In the genomic region with DNA sequence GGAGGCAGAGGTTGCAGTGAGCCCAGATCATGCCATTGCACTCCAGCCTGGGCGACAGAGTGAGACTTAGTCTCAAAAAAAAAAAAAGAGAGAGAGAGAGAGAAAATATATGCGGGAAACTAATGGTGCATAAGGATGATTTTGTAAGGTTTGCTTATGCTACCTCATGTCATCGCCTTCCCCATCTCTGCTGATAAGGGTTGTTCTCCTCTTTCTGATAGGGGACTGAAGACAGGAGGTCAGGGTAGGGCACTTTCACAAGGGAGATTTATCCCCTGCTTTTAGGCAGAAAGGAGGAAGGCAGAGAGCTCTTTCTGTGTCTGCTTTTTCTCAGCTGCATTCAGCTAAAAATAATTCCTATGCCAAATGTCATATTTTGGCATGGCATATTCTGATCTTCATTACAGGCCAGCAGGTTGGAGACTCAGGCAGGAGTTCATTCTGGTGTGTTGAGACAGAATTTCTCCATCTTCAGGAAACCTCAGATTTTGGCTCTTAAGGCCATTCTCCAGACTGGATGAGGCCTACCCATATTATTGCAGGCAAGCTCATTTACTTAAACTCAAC, we compare ENCODE assay signal across 1 cellular context.
TF ChIP-seq lines count a peak whose summit lies in the region.

No MANE protein-coding gene starts in this region.

TF ChIP-seq in K562, 482 proteins besides CTCF, POLR2A, EP300 and RAD21:
- TF ChIP-seq MEIS2 (IDR thresholded peaks at IDR 0.05; ENCODE audit: partially characterized antibody) (peak; percentile 56), FOXA1 (IDR thresholded peaks at IDR 0.05; ENCODE audit: borderline replicate concordance) (no peak), NCOR1 (IDR thresholded peaks at IDR 0.05) (no peak)
- TF ChIP-seq, protein P1, sequence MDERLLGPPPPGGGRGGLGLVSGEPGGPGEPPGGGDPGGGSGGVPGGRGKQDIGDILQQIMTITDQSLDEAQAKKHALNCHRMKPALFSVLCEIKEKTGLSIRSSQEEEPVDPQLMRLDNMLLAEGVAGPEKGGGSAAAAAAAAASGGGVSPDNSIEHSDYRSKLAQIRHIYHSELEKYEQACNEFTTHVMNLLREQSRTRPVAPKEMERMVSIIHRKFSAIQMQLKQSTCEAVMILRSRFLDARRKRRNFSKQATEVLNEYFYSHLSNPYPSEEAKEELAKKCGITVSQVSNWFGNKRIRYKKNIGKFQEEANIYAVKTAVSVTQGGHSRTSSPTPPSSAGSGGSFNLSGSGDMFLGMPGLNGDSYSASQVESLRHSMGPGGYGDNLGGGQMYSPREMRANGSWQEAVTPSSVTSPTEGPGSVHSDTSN (CRISPR knock-in tag; IDR thresholded peaks at IDR 0.05; ENCODE audit: low read depth) = no peak
- TF ChIP-seq, protein P1 (tag; conservative IDR thresholded peaks at IDR 0.05; ENCODE audit: low read depth) = peak; percentile 30; the same call in 1 of the 2 replicates
